ENCODE assay signal across 1 cellular context in genomic region chr19:1360818-1361461, GRCh38.
TF ChIP-seq lines count a peak whose summit lies in the region.

No MANE protein-coding gene starts in this region.

TF ChIP-seq in HepG2, 621 proteins besides CTCF, POLR2A, EP300 and RAD21 (continued from another document):
- TF ChIP-seq TIGD3 (CRISPR knock-in tag; IDR thresholded peaks at IDR 0.05; ENCODE audit: borderline replicate concordance) (no peak), MZF1 (CRISPR knock-in tag; IDR thresholded peaks at IDR 0.05; ENCODE audit: borderline replicate concordance) (no peak), RBFOX2 (IDR thresholded peaks at IDR 0.05; ENCODE audit: low read depth, low read length) (peak; percentile 53), HNRNPUL1 (IDR thresholded peaks at IDR 0.05; ENCODE audit: low read depth, low read length) (no peak), TEF (CRISPR knock-in tag; IDR thresholded peaks at IDR 0.05) (no peak), ZSCAN22 (CRISPR knock-in tag; IDR thresholded peaks at IDR 0.05) (no peak), MXD3 (CRISPR knock-in tag; IDR thresholded peaks at IDR 0.05) (no peak)
